ENCODE assay signal across 1 cellular context in the genomic region with DNA sequence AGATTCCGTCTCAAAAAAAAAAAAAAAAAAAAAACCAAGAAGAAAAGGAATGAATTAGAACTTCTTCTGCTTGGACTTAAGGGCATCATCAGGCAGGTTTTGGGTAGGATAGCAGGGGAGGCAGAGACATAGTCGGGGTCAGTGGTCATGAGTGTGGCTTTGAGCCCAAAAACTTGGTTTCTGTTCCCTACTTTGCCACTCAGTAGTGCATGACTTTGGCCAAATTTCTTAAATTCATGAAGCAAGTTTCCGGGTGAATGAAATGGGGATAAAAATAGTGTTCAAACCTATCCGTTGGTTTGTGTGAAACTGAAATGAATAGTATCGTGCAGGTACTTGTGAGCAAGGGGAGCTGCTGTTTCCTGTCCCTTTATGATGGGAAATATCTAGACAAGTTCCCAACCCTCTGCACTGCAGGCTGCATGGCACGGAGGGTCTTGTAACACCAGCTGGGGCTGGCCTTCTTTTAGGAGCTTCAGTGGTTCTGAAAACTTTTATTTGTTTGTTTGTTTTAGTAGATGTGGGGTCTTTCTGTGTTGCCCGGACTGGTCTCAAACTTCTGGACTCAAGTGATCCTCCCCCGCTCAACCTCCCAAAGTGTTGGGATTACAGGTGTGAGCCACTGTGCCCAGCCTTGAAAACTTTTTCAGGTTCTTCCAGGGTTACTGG.
TF ChIP-seq lines count a peak whose summit lies in the region.

No MANE protein-coding gene starts in this region.

TF ChIP-seq in GM23338, 12 proteins besides CTCF, POLR2A, EP300 and RAD21 (continued from another document):
- TF ChIP-seq, protein P1, sequence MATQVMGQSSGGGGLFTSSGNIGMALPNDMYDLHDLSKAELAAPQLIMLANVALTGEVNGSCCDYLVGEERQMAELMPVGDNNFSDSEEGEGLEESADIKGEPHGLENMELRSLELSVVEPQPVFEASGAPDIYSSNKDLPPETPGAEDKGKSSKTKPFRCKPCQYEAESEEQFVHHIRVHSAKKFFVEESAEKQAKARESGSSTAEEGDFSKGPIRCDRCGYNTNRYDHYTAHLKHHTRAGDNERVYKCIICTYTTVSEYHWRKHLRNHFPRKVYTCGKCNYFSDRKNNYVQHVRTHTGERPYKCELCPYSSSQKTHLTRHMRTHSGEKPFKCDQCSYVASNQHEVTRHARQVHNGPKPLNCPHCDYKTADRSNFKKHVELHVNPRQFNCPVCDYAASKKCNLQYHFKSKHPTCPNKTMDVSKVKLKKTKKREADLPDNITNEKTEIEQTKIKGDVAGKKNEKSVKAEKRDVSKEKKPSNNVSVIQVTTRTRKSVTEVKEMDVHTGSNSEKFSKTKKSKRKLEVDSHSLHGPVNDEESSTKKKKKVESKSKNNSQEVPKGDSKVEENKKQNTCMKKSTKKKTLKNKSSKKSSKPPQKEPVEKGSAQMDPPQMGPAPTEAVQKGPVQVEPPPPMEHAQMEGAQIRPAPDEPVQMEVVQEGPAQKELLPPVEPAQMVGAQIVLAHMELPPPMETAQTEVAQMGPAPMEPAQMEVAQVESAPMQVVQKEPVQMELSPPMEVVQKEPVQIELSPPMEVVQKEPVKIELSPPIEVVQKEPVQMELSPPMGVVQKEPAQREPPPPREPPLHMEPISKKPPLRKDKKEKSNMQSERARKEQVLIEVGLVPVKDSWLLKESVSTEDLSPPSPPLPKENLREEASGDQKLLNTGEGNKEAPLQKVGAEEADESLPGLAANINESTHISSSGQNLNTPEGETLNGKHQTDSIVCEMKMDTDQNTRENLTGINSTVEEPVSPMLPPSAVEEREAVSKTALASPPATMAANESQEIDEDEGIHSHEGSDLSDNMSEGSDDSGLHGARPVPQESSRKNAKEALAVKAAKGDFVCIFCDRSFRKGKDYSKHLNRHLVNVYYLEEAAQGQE (IDR thresholded peaks at IDR 0.05; ENCODE audit: unreplicated experiment), result no peak
- TF ChIP-seq CREB1 (CRISPR knock-in tag; IDR thresholded peaks at IDR 0.05; ENCODE audit: low read depth) (no peak), POLR2AphosphoS5 (IDR thresholded peaks at IDR 0.05; ENCODE audit: low read depth) (no peak), NANOG (IDR thresholded peaks at IDR 0.05; ENCODE audit: borderline replicate concordance) (no peak), ZNF331 (CRISPR knock-in tag; IDR thresholded peaks at IDR 0.05; ENCODE audit: low read depth) (no peak)
- TF ChIP-seq, protein P2, sequence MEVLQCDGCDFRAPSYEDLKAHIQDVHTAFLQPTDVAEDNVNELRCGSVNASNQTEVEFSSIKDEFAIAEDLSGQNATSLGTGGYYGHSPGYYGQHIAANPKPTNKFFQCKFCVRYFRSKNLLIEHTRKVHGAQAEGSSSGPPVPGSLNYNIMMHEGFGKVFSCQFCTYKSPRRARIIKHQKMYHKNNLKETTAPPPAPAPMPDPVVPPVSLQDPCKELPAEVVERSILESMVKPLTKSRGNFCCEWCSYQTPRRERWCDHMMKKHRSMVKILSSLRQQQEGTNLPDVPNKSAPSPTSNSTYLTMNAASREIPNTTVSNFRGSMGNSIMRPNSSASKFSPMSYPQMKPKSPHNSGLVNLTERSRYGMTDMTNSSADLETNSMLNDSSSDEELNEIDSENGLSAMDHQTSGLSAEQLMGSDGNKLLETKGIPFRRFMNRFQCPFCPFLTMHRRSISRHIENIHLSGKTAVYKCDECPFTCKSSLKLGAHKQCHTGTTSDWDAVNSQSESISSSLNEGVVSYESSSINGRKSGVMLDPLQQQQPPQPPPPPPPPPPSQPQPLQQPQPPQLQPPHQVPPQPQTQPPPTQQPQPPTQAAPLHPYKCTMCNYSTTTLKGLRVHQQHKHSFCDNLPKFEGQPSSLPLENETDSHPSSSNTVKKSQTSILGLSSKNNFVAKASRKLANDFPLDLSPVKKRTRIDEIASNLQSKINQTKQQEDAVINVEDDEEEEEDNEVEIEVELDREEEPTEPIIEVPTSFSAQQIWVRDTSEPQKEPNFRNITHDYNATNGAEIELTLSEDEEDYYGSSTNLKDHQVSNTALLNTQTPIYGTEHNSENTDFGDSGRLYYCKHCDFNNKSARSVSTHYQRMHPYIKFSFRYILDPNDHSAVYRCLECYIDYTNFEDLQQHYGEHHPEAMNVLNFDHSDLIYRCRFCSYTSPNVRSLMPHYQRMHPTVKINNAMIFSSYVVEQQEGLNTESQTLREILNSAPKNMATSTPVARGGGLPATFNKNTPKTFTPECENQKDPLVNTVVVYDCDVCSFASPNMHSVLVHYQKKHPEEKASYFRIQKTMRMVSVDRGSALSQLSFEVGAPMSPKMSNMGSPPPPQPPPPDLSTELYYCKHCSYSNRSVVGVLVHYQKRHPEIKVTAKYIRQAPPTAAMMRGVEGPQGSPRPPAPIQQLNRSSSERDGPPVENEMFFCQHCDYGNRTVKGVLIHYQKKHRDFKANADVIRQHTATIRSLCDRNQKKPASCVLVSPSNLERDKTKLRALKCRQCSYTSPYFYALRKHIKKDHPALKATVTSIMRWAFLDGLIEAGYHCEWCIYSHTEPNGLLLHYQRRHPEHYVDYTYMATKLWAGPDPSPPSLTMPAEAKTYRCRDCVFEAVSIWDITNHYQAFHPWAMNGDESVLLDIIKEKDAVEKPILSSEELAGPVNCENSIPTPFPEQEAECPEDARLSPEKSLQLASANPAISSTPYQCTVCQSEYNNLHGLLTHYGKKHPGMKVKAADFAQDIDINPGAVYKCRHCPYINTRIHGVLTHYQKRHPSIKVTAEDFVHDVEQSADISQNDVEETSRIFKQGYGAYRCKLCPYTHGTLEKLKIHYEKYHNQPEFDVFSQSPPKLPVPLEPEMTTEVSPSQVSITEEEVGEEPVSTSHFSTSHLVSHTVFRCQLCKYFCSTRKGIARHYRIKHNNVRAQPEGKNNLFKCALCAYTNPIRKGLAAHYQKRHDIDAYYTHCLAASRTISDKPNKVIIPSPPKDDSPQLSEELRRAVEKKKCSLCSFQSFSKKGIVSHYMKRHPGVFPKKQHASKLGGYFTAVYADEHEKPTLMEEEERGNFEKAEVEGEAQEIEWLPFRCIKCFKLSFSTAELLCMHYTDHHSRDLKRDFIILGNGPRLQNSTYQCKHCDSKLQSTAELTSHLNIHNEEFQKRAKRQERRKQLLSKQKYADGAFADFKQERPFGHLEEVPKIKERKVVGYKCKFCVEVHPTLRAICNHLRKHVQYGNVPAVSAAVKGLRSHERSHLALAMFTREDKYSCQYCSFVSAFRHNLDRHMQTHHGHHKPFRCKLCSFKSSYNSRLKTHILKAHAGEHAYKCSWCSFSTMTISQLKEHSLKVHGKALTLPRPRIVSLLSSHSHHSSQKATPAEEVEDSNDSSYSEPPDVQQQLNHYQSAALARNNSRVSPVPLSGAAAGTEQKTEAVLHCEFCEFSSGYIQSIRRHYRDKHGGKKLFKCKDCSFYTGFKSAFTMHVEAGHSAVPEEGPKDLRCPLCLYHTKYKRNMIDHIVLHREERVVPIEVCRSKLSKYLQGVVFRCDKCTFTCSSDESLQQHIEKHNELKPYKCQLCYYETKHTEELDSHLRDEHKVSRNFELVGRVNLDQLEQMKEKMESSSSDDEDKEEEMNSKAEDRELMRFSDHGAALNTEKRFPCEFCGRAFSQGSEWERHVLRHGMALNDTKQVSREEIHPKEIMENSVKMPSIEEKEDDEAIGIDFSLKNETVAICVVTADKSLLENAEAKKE (CRISPR knock-in tag; IDR thresholded peaks at IDR 0.05), result no peak
